ENCODE assay signal across 8 cellular contexts in the genomic region with DNA sequence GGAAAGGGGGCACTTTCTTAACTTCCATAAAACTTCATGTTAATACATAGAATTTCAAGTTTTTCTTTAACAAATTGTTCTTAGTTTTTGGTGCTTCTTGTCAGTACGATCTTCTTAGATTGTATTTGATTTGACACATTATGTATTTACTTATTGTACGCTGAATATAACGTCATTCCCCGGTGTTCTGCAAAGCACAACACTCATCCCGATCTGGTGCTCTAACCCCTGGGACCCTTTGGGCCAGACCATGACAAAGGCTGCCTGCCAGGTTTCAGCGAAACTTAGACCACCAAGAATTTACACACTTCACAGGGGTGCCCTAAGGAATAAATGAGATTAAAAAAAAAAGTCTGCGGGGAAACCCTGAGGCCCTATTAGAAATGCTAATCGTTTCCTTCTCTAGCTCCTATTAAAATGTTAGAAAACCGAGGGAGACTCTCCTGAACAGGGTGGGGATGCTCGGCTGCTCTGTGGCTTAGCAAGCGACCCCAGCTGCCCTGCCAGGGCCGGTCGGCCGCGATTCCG. TPM values are rescaled to one million over a fixed set of nuclear protein-coding genes. Genes with fewer than 3 reads are reported as not detected.
DNase-seq lines count a peak whose midpoint lies in the region; ATAC-seq and TF ChIP-seq lines count a peak whose summit lies in the region.

No MANE protein-coding gene starts in this region.

- H3K4me3 ChIP-seq in HCT116 (replicated peaks in 1 of 2; ENCODE audit: low read depth in 1 of 2, low read length in 2 of 2) (peak overlapping the region; percentile 71 to 86), foreskin fibroblast (ENCODE audit: low read depth in 1 of 2, low read length in 2 of 2) (peak overlapping the region; percentile 53 to 78), skeletal muscle satellite cell (ENCODE audit: low read length) (peak overlapping the region; percentile 98)

- H3K9ac ChIP-seq in HCT116 (ENCODE audit: low read length): peak overlapping the region; percentile 99
- peak overlapping the region; percentile 87 for H3K9ac ChIP-seq in skeletal muscle satellite cell (ENCODE audit: low read depth, low read length)

- H3K36me3 ChIP-seq in HCT116 (ENCODE audit: control insufficient read depth in 1 of 2, insufficient read depth in 2 of 2, low read length in 2 of 2): no peaks in the 10 kb centered on the region; a peak in 1 of 4 replicates
- no peaks in the 10 kb centered on the region for H3K36me3 ChIP-seq in skeletal muscle satellite cell (ENCODE audit: insufficient read depth, low read length)

- H3K27me3 ChIP-seq in HCT116 (ENCODE audit: insufficient read depth, low read length): no peaks in the 10 kb centered on the region
- no peaks in the 10 kb centered on the region for H3K27me3 ChIP-seq in skeletal muscle satellite cell (ENCODE audit: control insufficient read depth, insufficient read depth, low read length)

- ATAC-seq in HCT116: no peak
- no peak for ATAC-seq in GM18511 (IDR thresholded peaks at IDR 0.05; ENCODE audit: unreplicated experiment)

- intact Hi-C loops in HCT116 (cut with micrococcal nuclease): loop anchor here (2.0 kb wide), 1 partner anchor 59 kb away; the partner anchor contains the start of gene TRMO

- peaks cover 37% of the 10 kb centered on the region for H3K79me2 ChIP-seq in HCT116 (ENCODE audit: insufficient read depth, low read length)

- peaks cover 16 to 40% of the 10 kb centered on the region in 2 experiments for H3K4me1 ChIP-seq in HCT116 (ENCODE audit: control insufficient read depth in 1 of 2, insufficient read depth in 2 of 2, low read length in 2 of 2)
- peaks cover 33% of the 10 kb centered on the region for H3K4me1 ChIP-seq in skeletal muscle satellite cell (ENCODE audit: control insufficient read depth, insufficient read depth, low read length)

- RAD21 ChIA-PET in HCT116 (lab: Charles Lee; ENCODE audit: low non-redundant PET in 1 of 2, low total read pairs in 2 of 2, uncharacterized antibody in 2 of 2, unreplicated experiment in 2 of 2): interaction anchor here in 1 of 2 experiments (0.6 kb wide), 1 partner anchor 59 kb away, joined by 4 read pairs; no protein-coding TSS in a partner anchor

- peak overlapping the region; percentile 32 for H2AFZ ChIP-seq in HCT116 (ENCODE audit: low read depth, low read length, poor library complexity, severe bottlenecking)

- H3K27ac ChIP-seq in HCT116 (ENCODE audit: low read depth, low read length): peak overlapping the region; percentile 74

- H4K20me1 ChIP-seq in HCT116 (ENCODE audit: insufficient read depth): no peaks in the 10 kb centered on the region

- no peak for DNase-seq in HCT116 (ENCODE audit: low read depth, low spot score)
- peak; percentile 27 for DNase-seq in SW480 (ENCODE audit: low spot score)
- peak in 1 of 2 donors; percentile 29 for DNase-seq in foreskin fibroblast
- DNase-seq in activated CD4-positive, CD25-positive, alpha-beta regulatory T cell (lab: John Stamatoyannopoulos, UW): no peak
- DNase-seq in occipital lobe (lab: John Stamatoyannopoulos, UW): no peak
- DNase-seq in GF-D8 (lab: John Stamatoyannopoulos, UW): no peak

- TF ChIP-seq CTCF in HCT116 (IDR thresholded peaks at IDR 0.05 in 2 of 3, conservative IDR thresholded peaks at IDR 0.05 in 1 of 3; ENCODE audit: borderline replicate concordance in 1 of 3, insufficient read depth in 1 of 3, low read depth in 2 of 3, low read length in 2 of 3) (no peak), foreskin fibroblast (IDR thresholded peaks at IDR 0.05; ENCODE audit: low read depth, low read length) (no peak)

- no TSS peak for BruUV-seq in HCT116 (replicated peaks; lab: Mats Ljungman, UMichigan)

- peak overlapping the region; percentile 93 for H3K4me2 ChIP-seq in HCT116 (ENCODE audit: low read length)
- H3K4me2 ChIP-seq in skeletal muscle satellite cell (ENCODE audit: low read length): peak overlapping the region; percentile 98

- POLR2A ChIA-PET in HCT116 (lab: Charles Lee): interaction anchor here (1.0 kb wide), 1 partner anchor 60 kb away, joined by 3 read pairs; the partner anchor contains the start of gene TRMO

- no peak for TF ChIP-seq POLR2A in HCT116 (IDR thresholded peaks at IDR 0.05; ENCODE audit: borderline replicate concordance, extremely low read depth, insufficient read depth, insufficient read length)

- CTCF ChIA-PET in HCT116 (lab: Charles Lee): interaction anchor here (0.6 to 2.4 kb wide), 2 partner anchors 59 to 80 kb away, joined by 3 to 7 read pairs; no protein-coding TSS in a partner anchor

- H3K9me2 ChIP-seq in HCT116 (ENCODE audit: insufficient read depth): no peaks in the 10 kb centered on the region

- TF ChIP-seq RAD21 in HCT116 (IDR thresholded peaks at IDR 0.05; ENCODE audit: low read depth): no peak

- no peaks in the 10 kb centered on the region for H3K9me3 ChIP-seq in HCT116 (ENCODE audit: control insufficient read depth in 1 of 2, insufficient read depth in 1 of 2, low read depth in 1 of 2, low read length in 2 of 2)
- H3K9me3 ChIP-seq in skeletal muscle satellite cell (replicated peaks; ENCODE audit: low read length): no peaks in the 10 kb centered on the region

TF ChIP-seq in HCT116, 20 proteins besides CTCF, POLR2A, EP300 and RAD21:
- TF ChIP-seq MAX (IDR thresholded peaks at IDR 0.05) (no peak), SIN3A (IDR thresholded peaks at IDR 0.05; ENCODE audit: low read depth) (peak; percentile 20; the same call in 1 of the 2 replicates), SRF (IDR thresholded peaks at IDR 0.05; ENCODE audit: low read depth) (0 out of 2 replicates have a peak, but pooled peaks have one; percentile 3), EGR1 (IDR thresholded peaks at IDR 0.05; ENCODE audit: low read depth) (0 out of 2 replicates have a peak, but pooled peaks have one; percentile 19), SP1 (IDR thresholded peaks at IDR 0.05; ENCODE audit: low read depth) (no peak), ZBTB33 (IDR thresholded peaks at IDR 0.05; ENCODE audit: extremely low read depth, insufficient replicate concordance, low read length) (no peak)

RNA-seq across cellular contexts. Expression of gene ANP32B, which starts 0.9 kb away (rescaled TPM):
- total RNA-seq in HCT116 (2021; ENCODE audit: unreplicated experiment): 206 TPM
- 164 and 188 TPM in 2 replicates for polyA plus RNA-seq in HCT116 (2012)
- 12.2 and 13.5 TPM in 2 replicates for total RNA-seq in skeletal muscle satellite cell (2012; rRNA removed)
- total RNA-seq in occipital lobe: 3.9 TPM

RNA-seq across cellular contexts. Expression of gene HEMGN, which starts 44.3 kb away (rescaled TPM):
- total RNA-seq in HCT116 (2021; ENCODE audit: unreplicated experiment): not detected
- polyA plus RNA-seq in HCT116 (2012): not detected in 2 replicates
- not detected in 2 replicates for total RNA-seq in skeletal muscle satellite cell (2012; rRNA removed)
- total RNA-seq in occipital lobe: 3.9 TPM

RNA-seq across cellular contexts. Expression of gene TRMO, which starts 60.0 kb away (rescaled TPM):
- total RNA-seq in HCT116 (2021; ENCODE audit: unreplicated experiment) (10.2 TPM), occipital lobe (14.7 TPM)
- polyA plus RNA-seq in HCT116 (2012): 6.0 and 8.1 TPM in 2 replicates
- 12.7 and 12.9 TPM in 2 replicates for total RNA-seq in skeletal muscle satellite cell (2012; rRNA removed)

Comparison
In these comparisons a context has a peak if more than half of its experiments do, and no peak if none do; other contexts are left out.
1. RNA of gene ANP32B, which starts 0.9 kb away (total RNA-seq): 206 TPM in HCT116 (single experiment); 3.9 TPM in occipital lobe (single experiment); every median in the first group is over 10 times any median in the second.
2. Peak in every context shown above with its lines, with median percentiles within 50 percentile points of each other: H3K4me3 ChIP-seq.